25 cellular contexts compared by ENCODE assay signal in the genomic region with DNA sequence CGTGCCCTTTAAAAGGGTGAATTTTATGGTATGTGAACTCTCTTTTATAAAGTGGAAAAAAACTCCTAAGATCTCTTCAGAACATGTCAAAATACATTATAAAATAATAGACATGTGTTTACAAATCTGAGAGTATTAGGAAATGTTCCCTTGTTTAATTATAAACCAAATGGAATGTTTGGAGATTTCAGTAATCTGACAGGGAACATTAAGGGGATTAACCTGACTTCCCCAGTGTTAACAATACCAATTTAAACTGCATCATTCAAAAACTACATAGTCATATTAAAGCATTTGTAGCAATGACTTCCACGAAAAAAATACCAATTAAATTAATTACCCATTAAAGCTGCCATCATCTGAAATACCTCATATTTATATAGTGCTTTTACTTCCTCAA. TPM values are rescaled to one million over a fixed set of nuclear protein-coding genes. Genes with fewer than 3 reads are reported as not detected.
A peak's percentile ranks its signal among the peaks of the same experiment; 100 is the strongest.
DNase-seq lines count a peak whose midpoint lies in the region; ATAC-seq, FAIRE-seq and TF ChIP-seq lines count a peak whose summit lies in the region.
"Had no signal": no experiment of that assay in that cellular context is flagged by ENCODE, and none has a peak within 500 bp of the region (broad histone marks: within the 10 kb centered on the region; RNA-seq: fewer than 3 reads in every experiment).

No MANE protein-coding gene starts in this region.

- no peaks in the 10 kb centered on the region for H3K36me3 ChIP-seq in astrocyte (ENCODE audit: insufficient read depth, low read length)
- H3K36me3 ChIP-seq in thyroid gland = no peaks in the 10 kb centered on the region
- H3K36me3 ChIP-seq: left ventricle myocardium inferior, Peyer's patch, tibial nerve had no signal

- H3K4me1 Mint-ChIP-seq in H9 = peaks cover 32 to 33% of the 10 kb centered on the region in 2 experiments
- H3K4me1 Mint-ChIP-seq in astrocyte (ENCODE audit: low read depth, unreplicated experiment) = no peaks in the 10 kb centered on the region
- H3K4me1 Mint-ChIP-seq in mesothelial cell of epicardium = peaks cover 9% of the 10 kb centered on the region

- H3K79me1 ChIP-seq in H9 (ENCODE audit: insufficient read depth, low read depth, low read length, poor library complexity, severe bottlenecking) = no peaks in the 10 kb centered on the region

- H4K5ac ChIP-seq in H9 (ENCODE audit: insufficient read length, low read depth, low read length) = no peak overlapping the region

- H3K23me2 ChIP-seq in H9 (ENCODE audit: insufficient read length, low read depth, low read length, poor library complexity, severe bottlenecking) = peaks cover 13% of the 10 kb centered on the region

- H4K20me1 ChIP-seq in H9 (ENCODE audit: control insufficient read depth, insufficient read depth, insufficient read length) (no peaks in the 10 kb centered on the region), astrocyte (ENCODE audit: insufficient read depth, low read length) (no peaks in the 10 kb centered on the region)

- peaks cover 3% of the 10 kb centered on the region for H3K27me3 Mint-ChIP-seq in H9 (ENCODE audit: low read depth)
- peaks cover 3% of the 10 kb centered on the region for H3K27me3 Mint-ChIP-seq in astrocyte (ENCODE audit: low read depth, unreplicated experiment)
- peaks cover 62% of the 10 kb centered on the region for H3K27me3 Mint-ChIP-seq in mesothelial cell of epicardium (ENCODE audit: low read depth)

- H3K4me3 Mint-ChIP-seq in H9 (peak overlapping the region; percentile 90 to 91; a peak in 2 of 5 replicates), astrocyte (ENCODE audit: unreplicated experiment) (peak overlapping the region; percentile 64), mesothelial cell of epicardium (peak overlapping the region; percentile 85)

- no peak overlapping the region for H3K56ac ChIP-seq in H9 (ENCODE audit: insufficient read length, low read depth, low read length)

- TF ChIP-seq CTCF in H9 (conservative IDR thresholded peaks at IDR 0.05) (no peak), astrocyte (IDR thresholded peaks at IDR 0.05; ENCODE audit: insufficient read depth, low read depth, low read length) (no peak), mesothelial cell of epicardium (IDR thresholded peaks at IDR 0.05; ENCODE audit: unreplicated experiment) (no peak), thyroid gland (IDR thresholded peaks at IDR 0.05) (no peak), dorsolateral prefrontal cortex (IDR thresholded peaks at IDR 0.05 in 54 of 56, conservative IDR thresholded peaks at IDR 0.05 in 2 of 56; ENCODE audit: low read depth in 1 of 56, partially characterized antibody in 56 of 56) (no peak)

- no peak overlapping the region for H3T11ph ChIP-seq in H9 (ENCODE audit: low read length)

- H3K9me3 ChIP-seq in H9 (ENCODE audit: control insufficient read depth, low read depth, low read length) (no peaks in the 10 kb centered on the region), astrocyte (ENCODE audit: insufficient read depth, low read depth, low read length) (no peaks in the 10 kb centered on the region), thyroid gland (no peaks in the 10 kb centered on the region)
- H3K9me3 ChIP-seq: left ventricle myocardium inferior, mucosa of descending colon, Peyer's patch, tibial nerve had no signal

- H3K27ac Mint-ChIP-seq in H9 (no peak overlapping the region; a peak in 1 of 7 replicates), astrocyte (ENCODE audit: unreplicated experiment) (no peak overlapping the region), mesothelial cell of epicardium (no peak overlapping the region)
- H3K27ac Mint-ChIP-seq: activated CD4-positive, alpha-beta T cell treated with anti-CD3 and anti-CD28 coated beads, Interleukin-2, amount 10 ng/mL, durations not matched to agents 24 days and 14 days had no signal

- 100% methylated on average over 1 of the region's 2 CpGs for WGBS in H9 (ENCODE audit: extremely low coverage, insufficient read length, low lambda C conversion rate)
- whole genome bisulfite sequencing in thyroid gland, 2 donors = 86 to 88% methylated on average over 2 of the region's 2 CpGs

- no peak overlapping the region for H3K23ac ChIP-seq in H9 (ENCODE audit: insufficient read length, low read depth, low read length)

- no peak for FAIRE-seq in astrocyte (lab: Jason Lieb, UNC)

- H2BK120ac ChIP-seq in H9 (ENCODE audit: low read depth, low read length, poor library complexity, severe bottlenecking) = no peak overlapping the region

- H3K4ac ChIP-seq in H9 (ENCODE audit: low read depth, low read length) = no peak overlapping the region

- H3K27me3 ChIP-seq in H9 (ENCODE audit: insufficient read depth, low read length) (no peaks in the 10 kb centered on the region), astrocyte (ENCODE audit: insufficient read depth, low read length) (peaks cover 23% of the 10 kb centered on the region), thyroid gland (no peaks in the 10 kb centered on the region), dorsolateral prefrontal cortex (peaks cover 0 to 49% (median 26%) of the 10 kb centered on the region in 45 donors)

- H2AFZ ChIP-seq in H9 (ENCODE audit: low read length) (no peak overlapping the region), astrocyte (ENCODE audit: low read depth, low read length) (no peak overlapping the region)

- H3K4me2 ChIP-seq in H9 (ENCODE audit: insufficient read depth, insufficient read length, low read length) = no peak overlapping the region
- H3K4me2 ChIP-seq in astrocyte (ENCODE audit: low read length) = no peak overlapping the region
- H3K4me2 ChIP-seq: KMS-11 had no signal

- H3K18ac ChIP-seq in H9 (ENCODE audit: insufficient read length, low read depth, low read length) = no peak overlapping the region

- no peak overlapping the region for H3K9ac ChIP-seq in H9 (ENCODE audit: extremely low read depth, insufficient read length, low read length)
- no peak overlapping the region for H3K9ac ChIP-seq in astrocyte (ENCODE audit: low read length)
- H3K9ac ChIP-seq: KMS-11 had no signal

- H3K79me2 ChIP-seq in H9 (ENCODE audit: insufficient read depth, low read length) = peaks cover 11% of the 10 kb centered on the region; the same call in 1 of the 2 replicates
- H3K79me2 ChIP-seq in astrocyte (ENCODE audit: insufficient read depth, low read length) = no peaks in the 10 kb centered on the region

- H4K8ac ChIP-seq in H9 (replicated peaks; ENCODE audit: insufficient read length, low read depth, low read length) = no peak overlapping the region

- ATAC-seq in GM21619 (IDR thresholded peaks at IDR 0.05; ENCODE audit: unreplicated experiment) = no peak
- ATAC-seq: mucosa of descending colon had no signal

- H3K4me3 ChIP-seq in astrocyte (ENCODE audit: insufficient read depth, low read depth, low read length) (no peak overlapping the region), thyroid gland (replicated peaks in 1 of 3) (no peak overlapping the region), dorsolateral prefrontal cortex (no peak overlapping the region)
- H3K4me3 ChIP-seq: left ventricle myocardium inferior, mucosa of descending colon had no signal

- no peak overlapping the region for H4K91ac ChIP-seq in H9 (ENCODE audit: insufficient read length, low read depth, low read length)

- intact Hi-C loops in thyroid gland (cut with DNase I) = loop anchor here (5.0 kb wide), 1 partner anchor 74 kb away; a partner anchor contains a TSS
- intact Hi-C loops in dorsolateral prefrontal cortex (cut with DNase I) = no loop called here

- H3K27ac ChIP-seq in H9 (ENCODE audit: insufficient read length, low read depth, low read length) (no peak overlapping the region), astrocyte (ENCODE audit: low read depth, low read length) (no peak overlapping the region), thyroid gland (peak overlapping the region in 2 of 3 donors; percentile 94 to 96), dorsolateral prefrontal cortex (no peak overlapping the region)
- H3K27ac ChIP-seq: KMS-11, left ventricle myocardium inferior, tibial nerve, WERI-Rb-1 had no signal

- H3K9me3 Mint-ChIP-seq in H9 (no peaks in the 10 kb centered on the region; a peak in 1 of 5 replicates), astrocyte (ENCODE audit: unreplicated experiment) (no peaks in the 10 kb centered on the region), mesothelial cell of epicardium (no peaks in the 10 kb centered on the region)
- H3K9me3 Mint-ChIP-seq: activated CD4-positive, alpha-beta T cell treated with anti-CD3 and anti-CD28 coated beads, Interleukin-2, amount 10 ng/mL, durations not matched to agents 24 days and 14 days had no signal

- no peak overlapping the region for H2BK5ac ChIP-seq in H9 (ENCODE audit: insufficient read length, low read length)

- H3K4me1 ChIP-seq in H9 (ENCODE audit: insufficient read depth, low read length) = peaks cover 2% of the 10 kb centered on the region; the same call in 1 of the 2 replicates
- H3K4me1 ChIP-seq in astrocyte (ENCODE audit: insufficient read depth, low read length) = peaks cover 12% of the 10 kb centered on the region
- H3K4me1 ChIP-seq in thyroid gland = peaks cover 7 to 12% of the 10 kb centered on the region in 2 donors

- DNase-seq in H9 (no peak), astrocyte (ENCODE audit: low read depth) (no peak), mesothelial cell of epicardium (ENCODE audit: low spot score in 2 of 2, unreplicated experiment in 2 of 2) (no peak), thyroid gland (no peak), dorsolateral prefrontal cortex (no peak), GOT3 (lab: John Stamatoyannopoulos, UW) (no peak)
- DNase-seq: activated CD4-positive, alpha-beta T cell treated with anti-CD3 and anti-CD28 coated beads, Interleukin-2, amount 10 ng/mL, durations not matched to agents 24 days and 14 days; activated gamma-delta T cell; activated T-cell treated with anti-CD3 and anti-CD28 coated beads, Interleukin-2, amount 50 U/mL, for 1 hour; C1 segment of cervical spinal cord; cerebellar nuclear complex; glutamatergic neuron; HCEC 1CT; islet precursor cell; left ventricle myocardium inferior; mucosa of descending colon; NCI-H146; NCI-H510A; Peyer's patch; posterior cingulate gyrus; SHP77 treated with DMSO at 0.1 percent for 48 hours; WERI-Rb-1 had no signal

- H2BK20ac ChIP-seq in H9 (ENCODE audit: low read depth, low read length, poor library complexity, severe bottlenecking) = no peak overlapping the region

- no peaks in the 10 kb centered on the region; a peak in 1 of 7 replicates for H3K36me3 Mint-ChIP-seq in H9 (ENCODE audit: insufficient read depth in 1 of 3, low read depth in 3 of 3)
- H3K36me3 Mint-ChIP-seq in astrocyte (ENCODE audit: low read depth, unreplicated experiment) = no peaks in the 10 kb centered on the region
- no peaks in the 10 kb centered on the region for H3K36me3 Mint-ChIP-seq in mesothelial cell of epicardium

- H2BK12ac ChIP-seq in H9 (ENCODE audit: insufficient read length, low read depth, low read length) = no peak overlapping the region

- no peak for TF ChIP-seq POLR2A in thyroid gland (IDR thresholded peaks at IDR 0.05)

- no peak overlapping the region for H2AK5ac ChIP-seq in H9 (ENCODE audit: insufficient read length, low read length)

- H2BK15ac ChIP-seq in H9 (ENCODE audit: low read depth, low read length) = no peak overlapping the region

- no peak overlapping the region for H3K14ac ChIP-seq in H9 (ENCODE audit: insufficient read depth, low read length)

RNA-seq across cellular contexts. Expression of a gene that starts 1.6 kb away (rescaled TPM):
- total RNA-seq in H9 (2021) = 105 and 109 TPM in 2 replicates
- total RNA-seq in astrocyte = 12.1 and 15.3 TPM in 2 replicates
- total RNA-seq in mesothelial cell of epicardium = 36.1 to 37.8 TPM (median 37.0 TPM) in 3 replicates
- total RNA-seq in thyroid gland = 100 to 1,000 TPM; 148 to 248 (median 197) TPM
- 10 to 100 TPM in 43 of 120 experiments, 1 to 10 TPM in 77; 2.5 to 22.1 (median 9.0) TPM for total RNA-seq in dorsolateral prefrontal cortex

Comparison
In these comparisons a context has a peak if more than half of its experiments do, and no peak if none do; other contexts are left out.
1. H3K27ac ChIP-seq: peak in thyroid gland (2 of 3); none in H9 (single experiment), astrocyte (single experiment) and dorsolateral prefrontal cortex (0 of 59).
2. Peak in every context shown above with its lines, with median percentiles within 50 percentile points of each other: H3K4me3 Mint-ChIP-seq.